In genomic region chrX:153549231-153549630, GRCh38 we compare ENCODE assay signal across 7 cellular contexts. TPM values are rescaled to one million over a fixed set of nuclear protein-coding genes. Genes with fewer than 3 reads are reported as not detected.
"Had no signal": no experiment of that assay in that cellular context is flagged by ENCODE, and none has a peak within 500 bp of the region (broad histone marks: within the 10 kb centered on the region; RNA-seq: fewer than 3 reads in every experiment).

No MANE protein-coding gene starts in this region.

- DNase-seq: GM23248, GOT3, HFFc6 had no signal

RNA-seq across cellular contexts. Expression of gene ATP2B3, which starts 31.8 kb away (rescaled TPM):
- total RNA-seq: GM23248, H4, H7, HepG2, HFFc6, HT1080 had no signal

RNA-seq across cellular contexts. Expression of gene BGN, which starts 54.5 kb away (rescaled TPM):
- total RNA-seq: H4 had no signal
